ENCODE assay signal across 1 cellular context in genomic region chr4:73404042-73404441, GRCh38.
TF ChIP-seq lines count a peak whose summit lies in the region.

ALB (plus strand) TSS chr4:73404287; CDS start chr4:73404328, 41 bp downstream.

TF ChIP-seq in HepG2, 621 proteins besides CTCF, POLR2A, EP300 and RAD21 (continued from another document and continues in another):
- TF ChIP-seq, protein P1, sequence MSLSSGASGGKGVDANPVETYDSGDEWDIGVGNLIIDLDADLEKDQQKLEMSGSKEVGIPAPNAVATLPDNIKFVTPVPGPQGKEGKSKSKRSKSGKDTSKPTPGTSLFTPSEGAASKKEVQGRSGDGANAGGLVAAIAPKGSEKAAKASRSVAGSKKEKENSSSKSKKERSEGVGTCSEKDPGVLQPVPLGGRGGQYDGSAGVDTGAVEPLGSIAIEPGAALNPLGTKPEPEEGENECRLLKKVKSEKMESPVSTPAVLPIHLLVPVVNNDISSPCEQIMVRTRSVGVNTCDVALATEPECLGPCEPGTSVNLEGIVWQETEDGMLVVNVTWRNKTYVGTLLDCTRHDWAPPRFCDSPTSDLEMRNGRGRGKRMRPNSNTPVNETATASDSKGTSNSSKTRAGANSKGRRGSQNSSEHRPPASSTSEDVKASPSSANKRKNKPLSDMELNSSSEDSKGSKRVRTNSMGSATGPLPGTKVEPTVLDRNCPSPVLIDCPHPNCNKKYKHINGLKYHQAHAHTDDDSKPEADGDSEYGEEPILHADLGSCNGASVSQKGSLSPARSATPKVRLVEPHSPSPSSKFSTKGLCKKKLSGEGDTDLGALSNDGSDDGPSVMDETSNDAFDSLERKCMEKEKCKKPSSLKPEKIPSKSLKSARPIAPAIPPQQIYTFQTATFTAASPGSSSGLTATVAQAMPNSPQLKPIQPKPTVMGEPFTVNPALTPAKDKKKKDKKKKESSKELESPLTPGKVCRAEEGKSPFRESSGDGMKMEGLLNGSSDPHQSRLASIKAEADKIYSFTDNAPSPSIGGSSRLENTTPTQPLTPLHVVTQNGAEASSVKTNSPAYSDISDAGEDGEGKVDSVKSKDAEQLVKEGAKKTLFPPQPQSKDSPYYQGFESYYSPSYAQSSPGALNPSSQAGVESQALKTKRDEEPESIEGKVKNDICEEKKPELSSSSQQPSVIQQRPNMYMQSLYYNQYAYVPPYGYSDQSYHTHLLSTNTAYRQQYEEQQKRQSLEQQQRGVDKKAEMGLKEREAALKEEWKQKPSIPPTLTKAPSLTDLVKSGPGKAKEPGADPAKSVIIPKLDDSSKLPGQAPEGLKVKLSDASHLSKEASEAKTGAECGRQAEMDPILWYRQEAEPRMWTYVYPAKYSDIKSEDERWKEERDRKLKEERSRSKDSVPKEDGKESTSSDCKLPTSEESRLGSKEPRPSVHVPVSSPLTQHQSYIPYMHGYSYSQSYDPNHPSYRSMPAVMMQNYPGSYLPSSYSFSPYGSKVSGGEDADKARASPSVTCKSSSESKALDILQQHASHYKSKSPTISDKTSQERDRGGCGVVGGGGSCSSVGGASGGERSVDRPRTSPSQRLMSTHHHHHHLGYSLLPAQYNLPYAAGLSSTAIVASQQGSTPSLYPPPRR (CRISPR knock-in tag; IDR thresholded peaks at IDR 0.05; ENCODE audit: borderline replicate concordance), result peak; percentile 78
- TF ChIP-seq ZNF280B (CRISPR knock-in tag; IDR thresholded peaks at IDR 0.05; ENCODE audit: borderline replicate concordance) (no peak), ZNF891 (CRISPR knock-in tag; IDR thresholded peaks at IDR 0.05) (no peak), CREM (IDR thresholded peaks at IDR 0.05) (peak; percentile 63), CREM (CRISPR knock-in tag; IDR thresholded peaks at IDR 0.05) (no peak), ZNF879 (CRISPR knock-in tag; IDR thresholded peaks at IDR 0.05) (no peak), CAMTA2 (CRISPR knock-in tag; IDR thresholded peaks at IDR 0.05; ENCODE audit: borderline replicate concordance) (no peak), ZNF850 (CRISPR knock-in tag; conservative IDR thresholded peaks at IDR 0.05) (no peak), ZBTB8A (CRISPR knock-in tag; IDR thresholded peaks at IDR 0.05; ENCODE audit: borderline replicate concordance, low read depth) (peak; percentile 45; the same call in 1 of the 2 replicates), GATAD2A (CRISPR knock-in tag; IDR thresholded peaks at IDR 0.05) (peak; percentile 69; the same call in 1 of the 2 replicates), ZMYM3 (CRISPR knock-in tag; IDR thresholded peaks at IDR 0.05) (no peak), KDM3A (CRISPR knock-in tag; IDR thresholded peaks at IDR 0.05; ENCODE audit: low read depth) (0 out of 2 replicates have a peak, but pooled peaks have one; percentile 20), MATR3 (CRISPR knock-in tag; IDR thresholded peaks at IDR 0.05) (no peak), HINFP (CRISPR knock-in tag; IDR thresholded peaks at IDR 0.05; ENCODE audit: low read depth) (no peak), ZNF10 (CRISPR knock-in tag; IDR thresholded peaks at IDR 0.05; ENCODE audit: borderline replicate concordance, low read depth) (no peak), ZNF782 (CRISPR knock-in tag; IDR thresholded peaks at IDR 0.05; ENCODE audit: borderline replicate concordance) (no peak), ZNF318 (CRISPR knock-in tag; IDR thresholded peaks at IDR 0.05) (no peak), KAT8 (CRISPR knock-in tag; IDR thresholded peaks at IDR 0.05) (peak; percentile 75; the same call in 1 of the 2 replicates), TEF (CRISPR knock-in tag; IDR thresholded peaks at IDR 0.05) (no peak; the same call in 1 of the 2 replicates), ADNP (CRISPR knock-in tag; IDR thresholded peaks at IDR 0.05) (no peak), HMG20B (CRISPR knock-in tag; conservative IDR thresholded peaks at IDR 0.05) (no peak), ZGPAT (CRISPR knock-in tag; IDR thresholded peaks at IDR 0.05) (peak; percentile 59; the same call in 1 of the 2 replicates), ZNF30 (CRISPR knock-in tag; IDR thresholded peaks at IDR 0.05) (no peak), ASH2L (IDR thresholded peaks at IDR 0.05; ENCODE audit: insufficient read length, low read depth, low read length) (no peak), SRY (CRISPR knock-in tag; IDR thresholded peaks at IDR 0.05) (no peak; the same call in 1 of the 2 replicates)
- TF ChIP-seq, protein P2, sequence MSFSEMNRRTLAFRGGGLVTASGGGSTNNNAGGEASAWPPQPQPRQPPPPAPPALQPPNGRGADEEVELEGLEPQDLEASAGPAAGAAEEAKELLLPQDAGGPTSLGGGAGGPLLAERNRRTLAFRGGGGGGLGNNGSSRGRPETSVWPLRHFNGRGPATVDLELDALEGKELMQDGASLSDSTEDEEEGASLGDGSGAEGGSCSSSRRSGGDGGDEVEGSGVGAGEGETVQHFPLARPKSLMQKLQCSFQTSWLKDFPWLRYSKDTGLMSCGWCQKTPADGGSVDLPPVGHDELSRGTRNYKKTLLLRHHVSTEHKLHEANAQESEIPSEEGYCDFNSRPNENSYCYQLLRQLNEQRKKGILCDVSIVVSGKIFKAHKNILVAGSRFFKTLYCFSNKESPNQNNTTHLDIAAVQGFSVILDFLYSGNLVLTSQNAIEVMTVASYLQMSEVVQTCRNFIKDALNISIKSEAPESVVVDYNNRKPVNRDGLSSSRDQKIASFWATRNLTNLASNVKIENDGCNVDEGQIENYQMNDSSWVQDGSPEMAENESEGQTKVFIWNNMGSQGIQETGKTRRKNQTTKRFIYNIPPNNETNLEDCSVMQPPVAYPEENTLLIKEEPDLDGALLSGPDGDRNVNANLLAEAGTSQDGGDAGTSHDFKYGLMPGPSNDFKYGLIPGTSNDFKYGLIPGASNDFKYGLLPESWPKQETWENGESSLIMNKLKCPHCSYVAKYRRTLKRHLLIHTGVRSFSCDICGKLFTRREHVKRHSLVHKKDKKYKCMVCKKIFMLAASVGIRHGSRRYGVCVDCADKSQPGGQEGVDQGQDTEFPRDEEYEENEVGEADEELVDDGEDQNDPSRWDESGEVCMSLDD (CRISPR knock-in tag; IDR thresholded peaks at IDR 0.05; ENCODE audit: borderline replicate concordance), result no peak
- TF ChIP-seq, protein P3, sequence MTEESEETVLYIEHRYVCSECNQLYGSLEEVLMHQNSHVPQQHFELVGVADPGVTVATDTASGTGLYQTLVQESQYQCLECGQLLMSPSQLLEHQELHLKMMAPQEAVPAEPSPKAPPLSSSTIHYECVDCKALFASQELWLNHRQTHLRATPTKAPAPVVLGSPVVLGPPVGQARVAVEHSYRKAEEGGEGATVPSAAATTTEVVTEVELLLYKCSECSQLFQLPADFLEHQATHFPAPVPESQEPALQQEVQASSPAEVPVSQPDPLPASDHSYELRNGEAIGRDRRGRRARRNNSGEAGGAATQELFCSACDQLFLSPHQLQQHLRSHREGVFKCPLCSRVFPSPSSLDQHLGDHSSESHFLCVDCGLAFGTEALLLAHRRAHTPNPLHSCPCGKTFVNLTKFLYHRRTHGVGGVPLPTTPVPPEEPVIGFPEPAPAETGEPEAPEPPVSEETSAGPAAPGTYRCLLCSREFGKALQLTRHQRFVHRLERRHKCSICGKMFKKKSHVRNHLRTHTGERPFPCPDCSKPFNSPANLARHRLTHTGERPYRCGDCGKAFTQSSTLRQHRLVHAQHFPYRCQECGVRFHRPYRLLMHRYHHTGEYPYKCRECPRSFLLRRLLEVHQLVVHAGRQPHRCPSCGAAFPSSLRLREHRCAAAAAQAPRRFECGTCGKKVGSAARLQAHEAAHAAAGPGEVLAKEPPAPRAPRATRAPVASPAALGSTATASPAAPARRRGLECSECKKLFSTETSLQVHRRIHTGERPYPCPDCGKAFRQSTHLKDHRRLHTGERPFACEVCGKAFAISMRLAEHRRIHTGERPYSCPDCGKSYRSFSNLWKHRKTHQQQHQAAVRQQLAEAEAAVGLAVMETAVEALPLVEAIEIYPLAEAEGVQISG (CRISPR knock-in tag; IDR thresholded peaks at IDR 0.05), result no peak
